19 cellular contexts compared by ENCODE assay signal in genomic region chr11:120031156-120031555, GRCh38.
DNase-seq lines count a peak whose midpoint lies in the region; ATAC-seq and TF ChIP-seq lines count a peak whose summit lies in the region.
"Had no signal": no experiment of that assay in that cellular context is flagged by ENCODE, and none has a peak within 500 bp of the region (broad histone marks: within the 10 kb centered on the region; RNA-seq: fewer than 3 reads in every experiment).

No MANE protein-coding gene starts in this region.

- no peaks in the 10 kb centered on the region for H3K36me3 ChIP-seq in neural progenitor cell
- no peaks in the 10 kb centered on the region for H3K36me3 ChIP-seq in CD4-positive, alpha-beta memory T cell (ENCODE audit: insufficient read depth, low read length)

- H3K9me3 ChIP-seq in neural progenitor cell (ENCODE audit: low read depth) = no peaks in the 10 kb centered on the region
- H3K9me3 ChIP-seq in CD4-positive, alpha-beta memory T cell (ENCODE audit: control insufficient read depth in 1 of 2, low read length in 2 of 2) = no peaks in the 10 kb centered on the region

- H3K4me1 ChIP-seq in neural progenitor cell = peaks cover 33% of the 10 kb centered on the region
- no peaks in the 10 kb centered on the region for H3K4me1 ChIP-seq in CD4-positive, alpha-beta memory T cell (ENCODE audit: insufficient read depth, low read length)

- H3K4me2 ChIP-seq in neural progenitor cell = no peak overlapping the region
- H3K4me2 ChIP-seq: PC-9 had no signal

- DNase-seq in neural progenitor cell (ENCODE audit: low spot score) (no peak), ureter (ENCODE audit: low spot score) (peak; percentile 14), NCI-H1694 treated with DMSO at 0.1 percent for 48 hours (lab: John Stamatoyannopoulos, UW) (no peak)
- no peak for DNase-seq in CD4-positive, alpha-beta memory T cell
- DNase-seq: CD8-positive, alpha-beta memory T cell; GF-D8; GOT3; HCEC 1CT; IMR-90; KG1; MM.1S; NCI-H2029 treated with DMSO at 0.1 percent for 48 hours; NCI-H2227 treated with DMSO at 0.1 percent for 48 hours; NCI-H526 treated with DMSO at 0.1 percent for 48 hours; PC-9 had no signal

- no peaks in the 10 kb centered on the region for H3K36me3 Mint-ChIP-seq in brain
- no peaks in the 10 kb centered on the region for H3K36me3 Mint-ChIP-seq in neural progenitor cell
- no peaks in the 10 kb centered on the region for H3K36me3 Mint-ChIP-seq in CD4-positive, alpha-beta memory T cell
- H3K36me3 Mint-ChIP-seq: CD8-positive, alpha-beta memory T cell had no signal

- no peak for TF ChIP-seq CTCF in brain (conservative IDR thresholded peaks at IDR 0.05)
- no peak for TF ChIP-seq CTCF in neural progenitor cell (IDR thresholded peaks at IDR 0.05)

- H3K27ac Mint-ChIP-seq in brain (peak overlapping the region in 4 of 5 experiments; percentile 28 to 88 (median 74)), neural progenitor cell (no peak overlapping the region)
- no peak overlapping the region for H3K27ac Mint-ChIP-seq in CD4-positive, alpha-beta memory T cell
- H3K27ac Mint-ChIP-seq: CD8-positive, alpha-beta memory T cell had no signal

- CTCF ChIA-PET in CD4-positive, alpha-beta memory T cell (lab: Charles Lee; ENCODE audit: partially characterized antibody) = no interaction called here

- intact Hi-C loops in CD4-positive, alpha-beta memory T cell (cut with micrococcal nuclease) = no loop called here

- no peaks in the 10 kb centered on the region for H4K20me1 ChIP-seq in neural progenitor cell (ENCODE audit: low read depth)

- H3K9me3 Mint-ChIP-seq in brain (peaks cover 0 to 8% (median 7%) of the 10 kb centered on the region in 5 experiments), neural progenitor cell (peaks cover 7% of the 10 kb centered on the region)
- H3K9me3 Mint-ChIP-seq in CD4-positive, alpha-beta memory T cell = no peaks in the 10 kb centered on the region

- peak overlapping the region; percentile 55 for H3K27ac ChIP-seq in cingulate gyrus (ENCODE audit: low read depth, low read length)
- no peak overlapping the region for H3K27ac ChIP-seq in neural progenitor cell
- no peak overlapping the region for H3K27ac ChIP-seq in CD4-positive, alpha-beta memory T cell (ENCODE audit: low read depth, low read length)
- H3K27ac ChIP-seq: PC-9 had no signal

- peak overlapping the region; percentile 80 for H2AFZ ChIP-seq in neural progenitor cell (replicated peaks)
- H2AFZ ChIP-seq: PC-9 had no signal

- no peaks in the 10 kb centered on the region for H3K79me2 ChIP-seq in neural progenitor cell (ENCODE audit: low read depth)

- H3F3A ChIP-seq in neural progenitor cell (ENCODE audit: low read depth) = peaks cover 19% of the 10 kb centered on the region

- H3K27me3 ChIP-seq in neural progenitor cell = no peaks in the 10 kb centered on the region
- H3K27me3 ChIP-seq in CD4-positive, alpha-beta memory T cell (ENCODE audit: insufficient read depth, low read length) = no peaks in the 10 kb centered on the region

- no peak overlapping the region for H3K9ac ChIP-seq in neural progenitor cell

- peaks cover 81% of the 10 kb centered on the region for H3K4me1 Mint-ChIP-seq in brain
- H3K4me1 Mint-ChIP-seq in neural progenitor cell = peaks cover 39% of the 10 kb centered on the region
- no peaks in the 10 kb centered on the region for H3K4me1 Mint-ChIP-seq in CD4-positive, alpha-beta memory T cell
- H3K4me1 Mint-ChIP-seq: CD8-positive, alpha-beta memory T cell had no signal

- POLR2A ChIA-PET in CD4-positive, alpha-beta memory T cell (lab: Charles Lee; ENCODE audit: partially characterized antibody) = no interaction called here

- no peak overlapping the region for H3K4me3 ChIP-seq in neural progenitor cell
- H3K4me3 ChIP-seq in CD4-positive, alpha-beta memory T cell (ENCODE audit: low read length in 2 of 2) = no peak overlapping the region
- H3K4me3 ChIP-seq: PC-9 had no signal

- H3K27me3 Mint-ChIP-seq in brain (peaks cover 10% of the 10 kb centered on the region), neural progenitor cell (ENCODE audit: insufficient read depth, low read depth) (peaks cover 6% of the 10 kb centered on the region)
- peaks cover 4 to 20% of the 10 kb centered on the region in 2 donors for H3K27me3 Mint-ChIP-seq in CD4-positive, alpha-beta memory T cell

- no peak for ATAC-seq in GM18519 (IDR thresholded peaks at IDR 0.05; ENCODE audit: low FRiP score, unreplicated experiment)
- ATAC-seq: Right ventricle myocardium inferior had no signal

- H3K4me3 Mint-ChIP-seq in brain = no peak overlapping the region
- no peak overlapping the region for H3K4me3 Mint-ChIP-seq in neural progenitor cell
- H3K4me3 Mint-ChIP-seq in CD4-positive, alpha-beta memory T cell = no peak overlapping the region
- H3K4me3 Mint-ChIP-seq: CD8-positive, alpha-beta memory T cell had no signal

Comparison
In these comparisons a context has a peak if more than half of its experiments do, and no peak if none do; other contexts are left out.
1. H3K27ac Mint-ChIP-seq: peak in brain (4 of 5); none in neural progenitor cell (single experiment) and CD4-positive, alpha-beta memory T cell (0 of 7).